In the genomic region with DNA sequence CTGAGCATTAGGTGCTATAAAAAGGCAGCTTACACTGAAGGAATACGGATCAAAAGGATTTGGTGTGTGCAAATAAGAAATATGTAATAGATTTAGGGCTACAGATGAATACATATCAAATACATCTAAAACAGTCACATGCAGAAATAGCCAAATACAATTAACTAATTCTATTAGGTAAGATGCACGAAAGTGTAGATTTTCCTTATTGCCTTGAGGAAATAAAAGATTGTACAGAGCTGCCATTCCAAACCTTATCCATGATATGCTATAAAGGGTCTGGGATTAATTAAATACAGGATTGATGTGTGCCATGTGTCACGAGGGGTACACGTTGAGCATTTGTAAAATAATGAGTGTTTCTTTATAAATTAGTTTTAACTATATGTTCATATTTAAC, we compare ENCODE assay signal across 28 cellular contexts.
"Had no signal": no experiment of that assay in that cellular context is flagged by ENCODE, and none has a peak within 500 bp of the region (broad histone marks: within the 10 kb centered on the region; RNA-seq: fewer than 3 reads in every experiment).

No MANE protein-coding gene starts in this region.

- H3K36me3 ChIP-seq: MG63 had no signal

- H3K27me3 ChIP-seq: MG63 had no signal

- DNase-seq: Karpas-422, Kasumi-1, KBM-7, KG1, MG63, MM.1S, MV-4-11, NCI-H1048, NCI-H1092, NCI-H1092 treated with DMSO at 0.1 percent for 48 hours, NCI-H1105, NCI-H1436, NCI-H1436 treated with DMSO at 0.1 percent for 48 hours, NCI-H1694, NCI-H1694 treated with DMSO at 0.1 percent for 48 hours, NCI-H187, NCI-H187 treated with DMSO at 0.1 percent for 48 hours, NCI-H2029, NCI-H2029 treated with DMSO at 0.1 percent for 48 hours, NCI-H2107, NCI-H2171, NCI-H2171 treated with DMSO at 0.1 percent for 48 hours, NCI-H2227 treated with DMSO at 0.1 percent for 48 hours, NCI-H226, NCI-H345, NCI-H446, NCI-H446 treated with DMSO at 0.1 percent for 48 hours had no signal

- H3K4me3 ChIP-seq: MG63 had no signal

- H3K9ac ChIP-seq: KMS-11 had no signal

- H3K4me2 ChIP-seq: KMS-11 had no signal

- H3K27ac ChIP-seq: KMS-11 had no signal

- H3K9me3 ChIP-seq: MG63 had no signal
